Comparison of ENCODE assay signal across 1 cellular context in genomic region chr15:42385206-42385979, GRCh38.
TF ChIP-seq lines count a peak whose summit lies in the region.

No MANE protein-coding gene starts in this region.

TF ChIP-seq in neural cell, 6 proteins besides CTCF, POLR2A, EP300 and RAD21 (continued from another document):
- TF ChIP-seq REST (IDR thresholded peaks at IDR 0.05; ENCODE audit: borderline replicate concordance) = no peak
- TF ChIP-seq POLR2AphosphoS5 (IDR thresholded peaks at IDR 0.05) = no peak
TF ChIP-seq in neural cell: peak in this region for 1.
